ENCODE assay signal across 8 cellular contexts in the genomic region with DNA sequence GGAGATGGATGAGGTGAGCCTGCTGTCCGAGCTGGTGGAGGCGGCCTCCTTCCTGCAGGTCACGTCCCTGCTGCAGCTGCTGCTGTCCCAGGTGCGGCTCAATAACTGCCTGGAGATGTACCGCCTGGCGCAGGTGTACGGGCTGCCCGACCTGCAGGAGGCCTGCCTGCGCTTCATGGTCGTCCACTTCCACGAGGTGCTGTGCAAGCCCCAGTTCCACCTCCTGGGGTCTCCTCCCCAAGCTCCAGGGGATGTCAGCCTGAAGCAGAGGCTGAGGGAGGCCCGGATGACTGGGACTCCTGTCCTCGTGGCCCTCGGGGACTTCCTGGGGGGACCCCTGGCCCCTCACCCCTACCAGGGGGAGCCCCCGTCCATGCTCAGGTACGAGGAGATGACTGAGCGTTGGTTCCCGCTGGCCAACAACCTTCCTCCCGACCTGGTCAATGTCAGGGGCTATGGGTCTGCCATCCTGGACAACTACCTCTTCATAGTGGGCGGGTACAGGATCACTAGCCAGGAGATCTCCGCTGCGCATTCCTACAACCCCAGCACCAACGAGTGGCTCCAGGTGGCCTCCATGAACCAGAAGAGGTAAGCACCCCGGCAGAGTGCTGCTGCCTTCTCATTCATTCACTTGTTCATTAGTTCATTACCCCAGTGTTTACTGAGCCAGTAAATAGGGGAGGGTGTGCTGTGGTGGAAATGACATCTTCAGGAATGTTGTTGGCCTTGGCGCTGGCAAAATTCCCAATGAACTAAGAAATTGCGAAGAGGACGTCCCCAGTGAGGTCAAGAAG. TPM values are rescaled to one million over a fixed set of nuclear protein-coding genes. Genes with fewer than 3 reads are reported as not detected.
A peak's percentile ranks its signal among the peaks of the same experiment; 100 is the strongest.
DNase-seq lines count a peak whose midpoint lies in the region; TF ChIP-seq lines count a peak whose summit lies in the region.

No MANE protein-coding gene starts in this region.

- peak overlapping the region; percentile 84 for H3K4me3 Mint-ChIP-seq in activated CD4-positive, alpha-beta T cell treated with anti-CD3 and anti-CD28 coated beads, Interleukin-2, amount 10 ng/mL, durations not matched to agents 24 days and 14 days
- peak overlapping the region; percentile 71 to 88 (median 82) for H3K4me3 Mint-ChIP-seq in nephron

- no peaks in the 10 kb centered on the region for H3K9me3 Mint-ChIP-seq in activated CD4-positive, alpha-beta T cell treated with anti-CD3 and anti-CD28 coated beads, Interleukin-2, amount 10 ng/mL, durations not matched to agents 24 days and 14 days
- no peaks in the 10 kb centered on the region for H3K9me3 Mint-ChIP-seq in nephron

- no peaks in the 10 kb centered on the region for H3K36me3 ChIP-seq in esophagus (ENCODE audit: control insufficient read depth in 2 of 2, insufficient read depth in 2 of 2, low read length in 1 of 2)

- WGBS in esophagus, 2 donors = 9 to 11% methylated on average over 25 to 27 of the region's 27 CpGs

- intact Hi-C loops in activated CD4-positive, alpha-beta T cell treated with anti-CD3 and anti-CD28 coated beads, Interleukin-2, amount 10 ng/mL, durations not matched to agents 24 days and 14 days (cut with micrococcal nuclease) = loop anchor here (1.0 to 2.0 kb wide), 2 partner anchors 22 to 41 kb away; no protein-coding TSS in a partner anchor

- H3K27me3 ChIP-seq in esophagus (ENCODE audit: control insufficient read depth in 1 of 2, insufficient read depth in 2 of 2, low read length in 2 of 2) = no peaks in the 10 kb centered on the region

- DNase-seq in NCI-H2081 (lab: John Stamatoyannopoulos, UW) (peak; percentile 50 to 62), NCI-H2081 treated with DMSO at 0.1 percent for 48 hours (lab: John Stamatoyannopoulos, UW) (no peak), HFF-Myc (ENCODE audit: extremely low read depth, low read depth) (no peak), NCI-H1092 (lab: John Stamatoyannopoulos, UW) (peak; percentile 2), D341Med (ENCODE audit: low spot score) (no peak)
- DNase-seq in activated CD4-positive, alpha-beta T cell treated with anti-CD3 and anti-CD28 coated beads, Interleukin-2, amount 10 ng/mL, durations not matched to agents 24 days and 14 days = no peak

- H3K4me3 ChIP-seq in HFF-Myc (replicated peaks; ENCODE audit: low read depth, low read length) (peak overlapping the region; percentile 71), esophagus (ENCODE audit: low read depth in 1 of 2, low read length in 2 of 2) (peak overlapping the region; percentile 76 to 91)

- peak overlapping the region; percentile 90 to 95 for H3K27ac ChIP-seq in esophagus (ENCODE audit: low read depth in 2 of 2, low read length in 1 of 2)

- no peaks in the 10 kb centered on the region for H3K9me3 ChIP-seq in esophagus (ENCODE audit: control insufficient read depth in 2 of 2, insufficient read depth in 1 of 2, low read depth in 1 of 2, low read length in 1 of 2)

- H3K27ac Mint-ChIP-seq in activated CD4-positive, alpha-beta T cell treated with anti-CD3 and anti-CD28 coated beads, Interleukin-2, amount 10 ng/mL, durations not matched to agents 24 days and 14 days = peak overlapping the region; percentile 82
- H3K27ac Mint-ChIP-seq in nephron = peak overlapping the region; percentile 51 to 63 (median 54)

- peaks cover 6 to 11% of the 10 kb centered on the region in 2 donors for H3K4me1 ChIP-seq in esophagus (ENCODE audit: control insufficient read depth in 2 of 2, insufficient read depth in 2 of 2, low read length in 1 of 2)

- H3K4me1 Mint-ChIP-seq in activated CD4-positive, alpha-beta T cell treated with anti-CD3 and anti-CD28 coated beads, Interleukin-2, amount 10 ng/mL, durations not matched to agents 24 days and 14 days = peaks cover 30% of the 10 kb centered on the region
- H3K4me1 Mint-ChIP-seq in nephron = peaks cover 40% of the 10 kb centered on the region

- no peak for TF ChIP-seq CTCF in HFF-Myc (IDR thresholded peaks at IDR 0.05; ENCODE audit: low read depth, low read length, missing control alignments)
- TF ChIP-seq CTCF in nephron (IDR thresholded peaks at IDR 0.05; ENCODE audit: unreplicated experiment in 3 of 3) = no peak

- H3K27me3 Mint-ChIP-seq in activated CD4-positive, alpha-beta T cell treated with anti-CD3 and anti-CD28 coated beads, Interleukin-2, amount 10 ng/mL, durations not matched to agents 24 days and 14 days = peaks cover 20% of the 10 kb centered on the region
- no peaks in the 10 kb centered on the region for H3K27me3 Mint-ChIP-seq in nephron (ENCODE audit: low read depth)

- peaks cover 26% of the 10 kb centered on the region for H3K36me3 Mint-ChIP-seq in activated CD4-positive, alpha-beta T cell treated with anti-CD3 and anti-CD28 coated beads, Interleukin-2, amount 10 ng/mL, durations not matched to agents 24 days and 14 days (ENCODE audit: low read depth)
- H3K36me3 Mint-ChIP-seq in nephron (ENCODE audit: low read depth) = peaks cover 28% of the 10 kb centered on the region

RNA-seq across cellular contexts. Expression of a gene that starts 0.8 kb away (rescaled TPM):
- not detected in 2 replicates for total RNA-seq in activated CD4-positive, alpha-beta T cell treated with anti-CD3 and anti-CD28 coated beads, Interleukin-2, amount 10 ng/mL, durations not matched to agents 24 days and 14 days
- polyA plus RNA-seq in esophagus = not detected

RNA-seq across cellular contexts. Expression of a gene that starts 0.8 kb away (rescaled TPM):
- 13.6 and 14.5 TPM in 2 replicates for total RNA-seq in activated CD4-positive, alpha-beta T cell treated with anti-CD3 and anti-CD28 coated beads, Interleukin-2, amount 10 ng/mL, durations not matched to agents 24 days and 14 days
- 1 to 10 TPM; 4.5 to 6.2 TPM for polyA plus RNA-seq in esophagus

Comparison
In these comparisons a context has a peak if more than half of its experiments do, and no peak if none do; other contexts are left out.
1. DNase-seq: peak in NCI-H2081 (2 of 2) and NCI-H1092 (single experiment); none in NCI-H2081 treated with DMSO at 0.1 percent for 48 hours (single experiment), HFF-Myc (single experiment), activated CD4-positive, alpha-beta T cell treated with anti-CD3 and anti-CD28 coated beads, Interleukin-2, amount 10 ng/mL, durations not matched to agents 24 days and 14 days (single experiment) and D341Med (single experiment).